Comparison of ENCODE assay signal across 8 cellular contexts in the genomic region with DNA sequence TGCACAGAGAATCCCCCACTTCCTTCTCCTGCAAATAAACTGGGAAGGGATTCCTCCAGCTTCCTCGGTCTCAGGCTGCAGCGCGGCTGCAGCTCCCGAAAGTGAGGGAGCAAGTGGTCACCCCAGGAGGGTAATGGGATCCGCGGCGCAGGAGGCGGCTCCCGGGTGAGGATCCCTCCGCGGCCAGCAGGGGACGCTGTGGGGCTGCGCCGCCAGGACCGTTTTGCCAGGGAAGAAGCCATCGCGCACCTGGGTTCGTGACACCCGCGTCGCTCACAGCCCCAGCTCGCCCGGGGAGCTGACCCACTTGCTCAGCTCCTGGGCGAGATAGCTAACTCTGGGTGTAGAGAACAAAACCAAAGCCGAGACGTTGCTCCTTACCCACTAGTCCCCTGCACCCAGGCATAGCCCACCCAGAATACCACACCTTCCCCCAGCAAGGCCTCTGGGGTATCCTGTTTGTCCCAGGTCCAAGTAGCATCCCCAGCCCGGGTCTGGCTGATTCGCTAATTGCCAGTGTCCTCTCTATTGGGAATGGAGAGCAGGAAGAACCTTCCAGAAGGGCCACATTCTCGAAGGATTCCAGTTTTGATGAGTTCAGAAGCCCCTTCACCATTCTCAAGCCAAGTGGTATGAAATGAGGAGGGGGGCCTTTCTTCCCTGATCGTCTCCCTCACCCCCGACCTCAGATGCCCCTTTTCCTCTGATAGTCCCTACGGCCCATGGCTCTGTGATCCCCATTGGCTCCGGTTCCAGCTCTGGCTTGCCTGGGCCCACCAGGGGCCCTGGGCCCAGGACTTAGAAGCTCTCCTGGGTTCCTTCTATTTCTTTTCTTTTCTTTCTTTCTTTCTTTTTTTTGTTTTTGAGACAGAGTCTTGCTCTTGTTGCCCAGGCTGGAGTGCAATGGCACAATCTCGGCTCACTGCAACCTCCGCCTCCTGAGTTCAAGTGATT. TPM values are rescaled to one million over a fixed set of nuclear protein-coding genes. Genes with fewer than 3 reads are reported as not detected.
DNase-seq lines count a peak whose midpoint lies in the region; ATAC-seq lines count a peak whose summit lies in the region.

No MANE protein-coding gene starts in this region.

- H3K4me1 Mint-ChIP-seq in memory B cell = peaks cover 22% of the 10 kb centered on the region

- H4K20me1 ChIP-seq in GM23248 (ENCODE audit: insufficient read depth) = no peaks in the 10 kb centered on the region

- peak overlapping the region; percentile 26 for H3K4me2 ChIP-seq in GM23248 (ENCODE audit: unreplicated experiment)

- peaks cover 10% of the 10 kb centered on the region for H3K4me1 ChIP-seq in GM23248 (ENCODE audit: insufficient read depth)

- no peaks in the 10 kb centered on the region for H3K36me3 Mint-ChIP-seq in memory B cell

- no peaks in the 10 kb centered on the region for H3K27me3 ChIP-seq in GM23248 (replicated peaks; ENCODE audit: insufficient read depth)

- H3K9ac ChIP-seq in GM23248 = no peak overlapping the region

- H3F3A ChIP-seq in GM23248 (ENCODE audit: insufficient read depth) = no peaks in the 10 kb centered on the region

- DNase-seq in Ammon's horn (ENCODE audit: low spot score) (peak; percentile 72), GM23248 (peak; percentile 77), NCI-H2196 treated with DMSO at 0.1 percent for 48 hours (lab: John Stamatoyannopoulos, UW; ENCODE audit: unreplicated experiment) (peak; percentile 74), dermis blood vessel endothelial cell (peak; percentile 79), memory B cell (ENCODE audit: low spot score in 2 of 2) (peak; percentile 85 to 89)
- DNase-seq in activated CD4-positive, alpha-beta T cell treated with anti-CD3 and anti-CD28 coated beads, Interleukin-2, amount 50 U/mL, for 24 hours (ENCODE audit: low read depth in 1 of 2, low spot score in 1 of 2) = peak; percentile 69 to 76
- peak; percentile 85 for DNase-seq in stimulated activated CD8-positive, alpha-beta memory T cell treated with anti-CD3 and anti-CD28 coated beads, Interleukin-15, amount 100 ng/mL, for 24 hours (ENCODE audit: low read depth)

- H3K4me3 Mint-ChIP-seq in memory B cell = peak overlapping the region; percentile 44

- ATAC-seq in memory B cell (ENCODE audit: low read depth) = peak; percentile 53
- no peak for ATAC-seq in HG02981 (IDR thresholded peaks at IDR 0.05; ENCODE audit: unreplicated experiment)

- H3K27me3 Mint-ChIP-seq in memory B cell = peaks cover 7% of the 10 kb centered on the region

- 20 to 21% methylated on average over 30 to 35 of the region's 35 CpGs for WGBS in GM23248 (ENCODE audit: low coverage in 1 of 2, low lambda C conversion rate in 2 of 2, missing lambda C conversion rate in 2 of 2), 2 experiments

- no peak overlapping the region for H2AFZ ChIP-seq in GM23248

- no peak overlapping the region for H3K4me3 ChIP-seq in GM23248

- H3K36me3 ChIP-seq in GM23248 (ENCODE audit: low read depth) = no peaks in the 10 kb centered on the region

- no peaks in the 10 kb centered on the region for H3K9me3 Mint-ChIP-seq in memory B cell

- in situ Hi-C loops in GM23248 (cut with MboI) = no loop called here

- H3K9me2 ChIP-seq in GM23248 (ENCODE audit: insufficient read depth) = no peaks in the 10 kb centered on the region

- H3K27ac Mint-ChIP-seq in memory B cell = no peak overlapping the region

- no peaks in the 10 kb centered on the region for H3K9me3 ChIP-seq in GM23248 (ENCODE audit: low read depth)

- no peaks in the 10 kb centered on the region for H3K79me2 ChIP-seq in GM23248 (ENCODE audit: insufficient read depth)

- H3K27ac ChIP-seq in GM23248 = no peak overlapping the region

RNA-seq across cellular contexts. Expression of a gene that starts 14.1 kb away (rescaled TPM):
- 6.3 and 8.3 TPM in 2 replicates for total RNA-seq in GM23248 (2014; rRNA removed; shearing (Covaris generic))
- polyA plus RNA-seq in GM23248 (2016; fragmentation: Nextera tagmentation; extraction: Ambion mirVana) = 1.1 and 1.6 TPM in 2 replicates
- total RNA-seq in dermis blood vessel endothelial cell = 1.6 and 4.4 TPM in 2 replicates

RNA-seq across cellular contexts. Expression of a gene that starts 16.5 kb away (rescaled TPM):
- 1.5 and 3.4 TPM in 2 replicates for total RNA-seq in GM23248 (2014; rRNA removed; shearing (Covaris generic))
- 0.43 and 0.93 TPM in 2 replicates for polyA plus RNA-seq in GM23248 (2016; fragmentation: Nextera tagmentation; extraction: Ambion mirVana)
- 0.19 and 0.68 TPM in 2 replicates for total RNA-seq in dermis blood vessel endothelial cell

RNA-seq across cellular contexts. Expression of a gene that starts 22.1 kb away (rescaled TPM):
- 8.9 and 10.0 TPM in 2 replicates for total RNA-seq in GM23248 (2014; rRNA removed; shearing (Covaris generic))
- polyA plus RNA-seq in GM23248 (2016; fragmentation: Nextera tagmentation; extraction: Ambion mirVana) = 12.7 and 12.9 TPM in 2 replicates
- total RNA-seq in dermis blood vessel endothelial cell = 34.5 and 35.5 TPM in 2 replicates

RNA-seq across cellular contexts. Expression of a gene that starts 56.0 kb away (rescaled TPM):
- not detected in 2 replicates for total RNA-seq in GM23248 (2014; rRNA removed; shearing (Covaris generic))
- 0.72 TPM in 1 of 2 replicates, not detected in the other for polyA plus RNA-seq in GM23248 (2016; fragmentation: Nextera tagmentation; extraction: Ambion mirVana)
- not detected in 2 replicates for total RNA-seq in dermis blood vessel endothelial cell
